In genomic region chr3:157130138-157130880, GRCh38 we compare ENCODE assay signal across 8 cellular contexts. TPM values are rescaled to one million over a fixed set of nuclear protein-coding genes. Genes with fewer than 3 reads are reported as not detected.
DNase-seq lines count a peak whose midpoint lies in the region; ATAC-seq lines count a peak whose summit lies in the region.

No MANE protein-coding gene starts in this region.

- H3K9me3 ChIP-seq in duodenal mucosa (ENCODE audit: control insufficient read depth in 1 of 2, low read length in 2 of 2) = no peaks in the 10 kb centered on the region
- H3K9me3 ChIP-seq in mesenchymal stem cell (ENCODE audit: control insufficient read depth, low read length) = no peaks in the 10 kb centered on the region

- H3K27ac ChIP-seq in duodenal mucosa (ENCODE audit: low read depth, low read length) (peak overlapping the region; percentile 53), mesenchymal stem cell (ENCODE audit: low read length, poor library complexity, severe bottlenecking) (peak overlapping the region; percentile 90)

- no peak overlapping the region for H3K23ac ChIP-seq in mesenchymal stem cell (ENCODE audit: low read length in 2 of 2)

- H3K27me3 ChIP-seq in duodenal mucosa (ENCODE audit: control insufficient read depth in 1 of 2, insufficient read depth in 2 of 2, low read length in 2 of 2) (no peaks in the 10 kb centered on the region), mesenchymal stem cell (ENCODE audit: control insufficient read depth in 1 of 2, insufficient read depth in 1 of 2, low read length in 2 of 2) (no peaks in the 10 kb centered on the region)

- ATAC-seq in GM21576 (IDR thresholded peaks at IDR 0.05; ENCODE audit: unreplicated experiment) = no peak

- peak overlapping the region; percentile 44 for H4K91ac ChIP-seq in mesenchymal stem cell (ENCODE audit: low read length)

- DNase-seq in GM03348 (ENCODE audit: low spot score) = peak; percentile 60
- peak; percentile 68 to 72 for DNase-seq in NCI-H2081 (lab: John Stamatoyannopoulos, UW)
- DNase-seq in activated CD4-positive, alpha-beta T cell treated with anti-CD3 and anti-CD28 coated beads, Interleukin-2, amount 50 U/mL, for 4 hours = peak; percentile 78 to 79
- DNase-seq in mesenchymal stem cell = peak; percentile 89
- DNase-seq in stimulated activated CD8-positive, alpha-beta memory T cell treated with anti-CD3 and anti-CD28 coated beads, Interleukin-15, amount 100 ng/mL, for 1 hour (ENCODE audit: low read depth) = peak; percentile 47
- no peak for DNase-seq in posterior vena cava (ENCODE audit: low spot score)

- peak overlapping the region; percentile 4 for H2BK15ac ChIP-seq in mesenchymal stem cell (ENCODE audit: low read depth, poor library complexity, severe bottlenecking)

- H3K4me2 ChIP-seq in mesenchymal stem cell (ENCODE audit: low read length, poor library complexity, severe bottlenecking) = peak overlapping the region; percentile 6

- WGBS in mesenchymal stem cell = 18% methylated on average over 20 of the region's 24 CpGs

- H2BK5ac ChIP-seq in mesenchymal stem cell (ENCODE audit: low read depth, low read length, poor library complexity, severe bottlenecking) = peak overlapping the region; percentile 33

- H3K4ac ChIP-seq in mesenchymal stem cell (ENCODE audit: low read depth in 1 of 2, low read length in 2 of 2) = peak overlapping the region; percentile 7 to 77

- no peak overlapping the region for H2AK5ac ChIP-seq in mesenchymal stem cell (ENCODE audit: low read length, severe bottlenecking)

- peak overlapping the region; percentile 45 for H4K8ac ChIP-seq in mesenchymal stem cell (ENCODE audit: low read length)

- peak overlapping the region; percentile 26 to 69 for H3K9ac ChIP-seq in duodenal mucosa (ENCODE audit: low read depth in 1 of 2, low read length in 2 of 2)
- H3K9ac ChIP-seq in mesenchymal stem cell (ENCODE audit: low read length) = peak overlapping the region; percentile 56

- H3K36me3 ChIP-seq in duodenal mucosa (ENCODE audit: control insufficient read depth in 1 of 2, insufficient read depth in 2 of 2, low read length in 2 of 2) (no peaks in the 10 kb centered on the region), mesenchymal stem cell (ENCODE audit: control insufficient read depth in 1 of 2, insufficient read depth in 2 of 2, low read depth in 1 of 2, low read length in 2 of 2) (no peaks in the 10 kb centered on the region)

- no peak overlapping the region for H2BK120ac ChIP-seq in mesenchymal stem cell (ENCODE audit: low read depth, low read length)

- H3K4me1 ChIP-seq in duodenal mucosa (ENCODE audit: control insufficient read depth in 1 of 2, insufficient read depth in 2 of 2, low read length in 2 of 2) = peaks cover 71 to 76% of the 10 kb centered on the region in 2 donors
- H3K4me1 ChIP-seq in mesenchymal stem cell (ENCODE audit: control insufficient read depth, insufficient read depth, low read depth, low read length) = peaks cover 47% of the 10 kb centered on the region

- peak overlapping the region; percentile 9 to 74 for H3K18ac ChIP-seq in mesenchymal stem cell (ENCODE audit: low read depth in 1 of 2, low read length in 2 of 2)

- H3K4me3 ChIP-seq in duodenal mucosa (ENCODE audit: low read depth in 1 of 2, low read length in 2 of 2) (peak overlapping the region; percentile 6 to 18), mesenchymal stem cell (ENCODE audit: insufficient read depth in 1 of 2, low read depth in 1 of 2, low read length in 2 of 2) (peak overlapping the region in 1 of 2 experiments; percentile 17)

- intact Hi-C loops in posterior vena cava (cut with DNase I) = loop anchor here (10.0 kb wide), 3 partner anchors 46 to 606 kb away; partner anchors contain the start of gene TIPARP (in 1 of the 2)

- H2AFZ ChIP-seq in mesenchymal stem cell (ENCODE audit: low read depth, low read length) = peak overlapping the region; percentile 54

- no peak overlapping the region for H3K14ac ChIP-seq in mesenchymal stem cell (ENCODE audit: low read length in 2 of 2)

- peak overlapping the region; percentile 19 to 42 for H2BK12ac ChIP-seq in mesenchymal stem cell (ENCODE audit: low read length in 2 of 2)

- peaks cover 3% of the 10 kb centered on the region for H3K79me1 ChIP-seq in mesenchymal stem cell (replicated peaks; ENCODE audit: low read length, poor library complexity, severe bottlenecking)

RNA-seq across cellular contexts. Expression of gene CCNL1, which starts 29.6 kb away (rescaled TPM):
- polyA plus RNA-seq in mesenchymal stem cell (2013, experiment 1 of 2) = 87.8 TPM
- 78.4 TPM for polyA plus RNA-seq in mesenchymal stem cell (2013, experiment 2 of 2)
- total RNA-seq in posterior vena cava = 100 to 1,000 TPM in 1 of 2 donors, 10 to 100 TPM in 1; 84.5 to 125 TPM
